ENCODE assay signal across 15 cellular contexts in genomic region chr1:161739865-161740566, GRCh38. TPM values are rescaled to one million over a fixed set of nuclear protein-coding genes. Genes with fewer than 3 reads are reported as not detected.
A peak's percentile ranks its signal among the peaks of the same experiment; 100 is the strongest.
DNase-seq lines count a peak whose midpoint lies in the region; ATAC-seq, FAIRE-seq and TF ChIP-seq lines count a peak whose summit lies in the region.
"Had no signal": no experiment of that assay in that cellular context is flagged by ENCODE, and none has a peak within 500 bp of the region (broad histone marks: within the 10 kb centered on the region; RNA-seq: fewer than 3 reads in every experiment).

No MANE protein-coding gene starts in this region.

- H4K20me1 ChIP-seq in DOHH2 (ENCODE audit: control insufficient read depth, insufficient read depth, low read depth, low read length): no peaks in the 10 kb centered on the region
- H4K20me1 ChIP-seq in GM12878 (ENCODE audit: control insufficient read depth, insufficient read depth): no peaks in the 10 kb centered on the region

- H3K4me1 Mint-ChIP-seq in nephron progenitor cell: peaks cover 17% of the 10 kb centered on the region

- no TSS peak for BruUV-seq in GM12878 (replicated peaks; lab: Mats Ljungman, UMichigan)

- peaks cover 48% of the 10 kb centered on the region for H3K27me3 Mint-ChIP-seq in nephron progenitor cell (ENCODE audit: low read depth, poor library complexity)

- peak; percentile 32 for ATAC-seq in HG02798 (IDR thresholded peaks at IDR 0.05; ENCODE audit: poor library complexity, unreplicated experiment)
- ATAC-seq in GM12878: peak; percentile 51
- no peak for ATAC-seq in GM18907 (IDR thresholded peaks at IDR 0.05; ENCODE audit: unreplicated experiment)

- no peaks in the 10 kb centered on the region for H3K36me3 ChIP-seq in DOHH2 (ENCODE audit: control insufficient read depth, low read length)
- no peaks in the 10 kb centered on the region for H3K36me3 ChIP-seq in GM12878 (ENCODE audit: control insufficient read depth in 2 of 2, insufficient read depth in 2 of 2, low read length in 1 of 2)
- no peaks in the 10 kb centered on the region for H3K36me3 ChIP-seq in muscle layer of duodenum (ENCODE audit: control insufficient read depth in 1 of 2, insufficient read depth in 2 of 2, low read length in 2 of 2)
- H3K36me3 ChIP-seq: SJCRH30 had no signal

- H3K9me2 ChIP-seq in DOHH2 (replicated peaks; ENCODE audit: control insufficient read depth, low read length): no peaks in the 10 kb centered on the region

- no peaks in the 10 kb centered on the region for H3K79me2 ChIP-seq in DOHH2 (ENCODE audit: control insufficient read depth, low read length)
- H3K79me2 ChIP-seq in GM12878 (ENCODE audit: control insufficient read depth, insufficient read depth, low read length): no peaks in the 10 kb centered on the region
- H3K79me2 ChIP-seq: parathyroid adenoma had no signal

- H3K9ac ChIP-seq in GM12878 (ENCODE audit: control insufficient read depth, insufficient read depth, low read length): peak overlapping the region; percentile 17; the same call in 1 of the 2 replicates
- H3K9ac ChIP-seq: parathyroid adenoma had no signal

- H3K9me3 Mint-ChIP-seq in nephron progenitor cell: no peaks in the 10 kb centered on the region

- no peaks in the 10 kb centered on the region for H3K36me3 Mint-ChIP-seq in nephron progenitor cell (ENCODE audit: low read depth)

- H3K4me2 ChIP-seq in DOHH2 (ENCODE audit: low read length): peak overlapping the region; percentile 69
- peak overlapping the region; percentile 36 for H3K4me2 ChIP-seq in GM12878 (ENCODE audit: control insufficient read depth, insufficient read depth)

- peaks cover 57% of the 10 kb centered on the region for H3K4me1 ChIP-seq in DOHH2 (ENCODE audit: control insufficient read depth, low read length)
- peaks cover 71% of the 10 kb centered on the region for H3K4me1 ChIP-seq in GM12878 (ENCODE audit: control insufficient read depth, insufficient read depth, low read length)
- no peaks in the 10 kb centered on the region for H3K4me1 ChIP-seq in muscle layer of duodenum (ENCODE audit: control insufficient read depth in 1 of 2, insufficient read depth in 2 of 2, low read length in 2 of 2)
- H3K4me1 ChIP-seq: parathyroid adenoma, SJCRH30 had no signal

- TF ChIP-seq RAD21 in GM12878 (IDR thresholded peaks at IDR 0.05; ENCODE audit: insufficient read depth, low read depth, low read length): no peak

- POLR2A ChIA-PET in GM12878 (lab: Charles Lee): interaction anchor here (0.6 to 5.0 kb wide), 5 partner anchors 9 to 128 kb away, joined by 3 to 34 read pairs (median 3); partner anchors contain the start of genes DUSP12 and FCRLA

- peak; percentile 92 for FAIRE-seq in GM12878 (lab: Jason Lieb, UNC)
- FAIRE-seq: H54 had no signal

- peak overlapping the region; percentile 54; the same call in 1 of the 2 replicates for H2AFZ ChIP-seq in GM12878 (ENCODE audit: control insufficient read depth, low read depth, low read length)
- H2AFZ ChIP-seq: parathyroid adenoma had no signal

- no peaks in the 10 kb centered on the region for H3K9me3 ChIP-seq in DOHH2 (ENCODE audit: control insufficient read depth, insufficient read depth, low read length)
- no peaks in the 10 kb centered on the region for H3K9me3 ChIP-seq in GM12878 (replicated peaks; ENCODE audit: control insufficient read depth, insufficient read depth, low read length)
- no peaks in the 10 kb centered on the region for H3K9me3 ChIP-seq in muscle layer of duodenum (ENCODE audit: control insufficient read depth in 1 of 2, low read length in 2 of 2)
- H3K9me3 ChIP-seq: SJCRH30 had no signal

- WGBS in GM12878 (ENCODE audit: insufficient coverage, insufficient replicate concordance, low lambda C conversion rate, missing lambda C conversion rate): 6% methylated on average over 8 of the region's 8 CpGs

- H3K4me3 ChIP-seq in DOHH2 (ENCODE audit: low read length): peak overlapping the region; percentile 57
- H3K4me3 ChIP-seq in GM12878: peak overlapping the region; percentile 31; the same call in 1 of the 2 replicates
- H3K4me3 ChIP-seq in muscle layer of duodenum (ENCODE audit: low read depth in 1 of 2, low read length in 2 of 2): no peak overlapping the region
- H3K4me3 ChIP-seq: SJCRH30 had no signal

- SMC1A ChIA-PET in GM12878 (lab: Charles Lee; ENCODE audit: uncharacterized antibody, unreplicated experiment): interaction anchor here (0.7 to 9.7 kb wide), 18 partner anchors 8 to 742 kb away, joined by 3 to 97 read pairs (median 7); partner anchors contain the start of genes DUSP12 and FCRLA

- intact Hi-C loops in GM12878 (cut with micrococcal nuclease; ENCODE audit: unreplicated experiment): loop anchor here (1.0 to 10.0 kb wide), 5 partner anchors 33 to 345 kb away; partner anchors contain the start of genes FCGR3A and FCRLA

- H3K27me3 ChIP-seq in DOHH2 (ENCODE audit: control insufficient read depth, low read length): no peaks in the 10 kb centered on the region
- H3K27me3 ChIP-seq in GM12878 (replicated peaks in 1 of 2; ENCODE audit: control insufficient read depth in 2 of 2, insufficient read depth in 2 of 2, low read length in 1 of 2): no peaks in the 10 kb centered on the region
- no peaks in the 10 kb centered on the region for H3K27me3 ChIP-seq in muscle layer of duodenum (ENCODE audit: low read depth, low read length)
- H3K27me3 ChIP-seq: SJCRH30 had no signal

- TF ChIP-seq CTCF in DOHH2 (IDR thresholded peaks at IDR 0.05; ENCODE audit: low read depth, low read length, poor library complexity, severe bottlenecking) (no peak), GM12878 (IDR thresholded peaks at IDR 0.05 in 2 of 3, conservative IDR thresholded peaks at IDR 0.05 in 1 of 3; ENCODE audit: control insufficient read depth in 2 of 3, extremely low read depth in 1 of 3, insufficient read depth in 1 of 3, low read depth in 3 of 3, low read length in 3 of 3) (no peak), nephron progenitor cell (IDR thresholded peaks at IDR 0.05) (no peak)

- H3K4me3 Mint-ChIP-seq in nephron progenitor cell: no peak overlapping the region

- H3K27ac Mint-ChIP-seq in nephron progenitor cell: no peak overlapping the region

- in situ Hi-C loops in GM12878 (cut with MboI): loop anchor here (5.0 to 10.0 kb wide), 3 partner anchors 93 to 545 kb away; partner anchors contain the start of gene ADAMTS4

- peaks cover 24% of the 10 kb centered on the region for H3F3A ChIP-seq in DOHH2 (ENCODE audit: control insufficient read depth, insufficient read depth)

- no peak for DNase-seq in GM12878 (ENCODE audit: low read depth, low spot score)
- no peak for DNase-seq in activated CD4-positive, CD25-positive, alpha-beta regulatory T cell (lab: John Stamatoyannopoulos, UW)
- DNase-seq in nephron progenitor cell: no peak
- DNase-seq in NCI-H82 (lab: John Stamatoyannopoulos, UW): no peak
- DNase-seq: activated CD4-positive, alpha-beta T cell treated with anti-CD3 and anti-CD28 coated beads, Interleukin-2, amount 50 U/mL, for 1 hour; amniotic stem cell; NCI-H2107; SJCRH30 had no signal

- H3K27ac ChIP-seq in DOHH2 (ENCODE audit: low read depth, low read length): peak overlapping the region; percentile 54
- H3K27ac ChIP-seq in GM12878 (ENCODE audit: control insufficient read depth, insufficient read depth): peak overlapping the region; percentile 83
- H3K27ac ChIP-seq in muscle layer of duodenum (ENCODE audit: low read length): peak overlapping the region; percentile 57
- H3K27ac ChIP-seq: C4-2B, parathyroid adenoma, SJCRH30 had no signal

- peak in 1 of 2 experiments; percentile 38; a peak in 1 of 4 replicates for TF ChIP-seq EP300 in GM12878 (IDR thresholded peaks at IDR 0.05; ENCODE audit: borderline replicate concordance in 1 of 2, control insufficient read depth in 1 of 2, low read depth in 2 of 2, low read length in 2 of 2)

- RAD21 ChIA-PET in GM12878 (lab: Charles Lee; ENCODE audit: unreplicated experiment): interaction anchor here (0.6 to 6.4 kb wide), 16 partner anchors 9 to 574 kb away, joined by 3 to 85 read pairs (median 18); partner anchors contain the start of genes DUSP12, FCRLA, PPOX and TOMM40L

- CTCF ChIA-PET in GM12878 (lab: Yijun Ruan, JAX): interaction anchor here (0.8 to 16.4 kb wide), 27 partner anchors 9 to 548 kb away, joined by 3 to 262 read pairs (median 5); partner anchors contain the start of genes DUSP12, FCGR2A, FCRLA and TOMM40L

- TF ChIP-seq POLR2A in GM12878 (IDR thresholded peaks at IDR 0.05; ENCODE audit: low read depth, low read length): no peak

RNA-seq across cellular contexts. Expression of gene DUSP12, which starts 9.6 kb away (rescaled TPM):
- total RNA-seq in GM12878 (2013; cell fraction: nucleolus; rRNA removed): 51.7 and 53.8 TPM in 2 replicates
- total RNA-seq in GM12878 (2014; rRNA removed): 41.1 and 42.5 TPM in 2 replicates
- 23.7 and 24.1 TPM in 2 replicates for total RNA-seq in GM12878 (2014; rRNA removed; fragmentation: Illumina TruSeq; extraction: Trizol)
- total RNA-seq in GM12878 (2021): 25.2 and 29.8 TPM in 2 replicates
- 20.3 TPM for polyA plus RNA-seq in GM12878 (2011; ENCODE audit: low read depth)
- 50.8 and 62.5 TPM in 2 replicates for polyA plus RNA-seq in GM12878 (2011; rRNA removed)
- polyA plus RNA-seq in GM12878 (2011; cell fraction: cytosol; rRNA removed): 32.4 and 42.5 TPM in 2 replicates
- 45.5 and 54.7 TPM in 2 replicates for polyA plus RNA-seq in GM12878 (2011; cell fraction: nucleus; rRNA removed)
- 22.4 and 25.5 TPM in 2 replicates for polyA plus RNA-seq in GM12878 (2012)
- 24.8 and 25.7 TPM in 2 replicates for polyA plus RNA-seq in GM12878 (2014; fragmentation: Illumina TruSeq; extraction: Trizol)
- polyA plus RNA-seq in GM12878 (2014; fragmentation: Nextera tagmentation; extraction: Ambion mirVana): 10 to 100 TPM in 1 of 2 experiments, 1 to 10 TPM in 1; 7.0 to 13.3 TPM
- 46.5 and 51.5 TPM in 2 replicates for polyA plus RNA-seq in GM12878 (2014; rRNA removed)
- 10 to 100 TPM; 42.5 TPM for polyA plus RNA-seq in GM12878 (2016; fragmentation: Nextera tagmentation; extraction: Ambion mirVana)
- polyA minus RNA-seq in GM12878 (2011; rRNA and poly(A)+ RNA removed): 16.2 and 20.9 TPM in 2 replicates
- 14.8 and 16.3 TPM in 2 replicates for polyA minus RNA-seq in GM12878 (2011; cell fraction: cytosol; rRNA and poly(A)+ RNA removed)
- polyA minus RNA-seq in GM12878 (2011; cell fraction: nucleus; rRNA and poly(A)+ RNA removed): 21.8 and 38.5 TPM in 2 replicates

RNA-seq across cellular contexts. Expression of gene FCRLB, which starts 18.7 kb away (rescaled TPM):
- 4.0 and 4.2 TPM in 2 replicates for total RNA-seq in GM12878 (2013; cell fraction: nucleolus; rRNA removed)
- total RNA-seq in GM12878 (2014; rRNA removed) (11.3 and 11.5 TPM in 2 replicates), GM12878 (2014; rRNA removed; fragmentation: Illumina TruSeq; extraction: Trizol) (3.1 and 3.4 TPM in 2 replicates), GM12878 (2021) (7.9 and 8.3 TPM in 2 replicates)
- polyA plus RNA-seq in GM12878 (2011; ENCODE audit: low read depth): 0.73 TPM
- polyA plus RNA-seq in GM12878 (2011; rRNA removed) (1.2 and 1.5 TPM in 2 replicates), GM12878 (2014; fragmentation: Illumina TruSeq; extraction: Trizol) (1.2 and 1.9 TPM in 2 replicates), GM12878 (2014; fragmentation: Nextera tagmentation; extraction: Ambion mirVana) (1 to 10 TPM in 1 of 2 experiments, under 1 TPM in 1; 0.55 to 1.2 TPM), GM12878 (2014; rRNA removed) (8.8 and 9.4 TPM in 2 replicates), GM12878 (2016; fragmentation: Nextera tagmentation; extraction: Ambion mirVana) (10 to 100 TPM; 10.9 to 11.7 TPM)
- polyA plus RNA-seq in GM12878 (2011; cell fraction: cytosol; rRNA removed): 1.3 and 1.7 TPM in 2 replicates
- polyA plus RNA-seq in GM12878 (2011; cell fraction: nucleus; rRNA removed): 3.6 and 4.2 TPM in 2 replicates
- polyA plus RNA-seq in GM12878 (2012): 2.5 and 3.2 TPM in 2 replicates
- polyA minus RNA-seq in GM12878 (2011; rRNA and poly(A)+ RNA removed): 0.93 and 1.1 TPM in 2 replicates
- polyA minus RNA-seq in GM12878 (2011; cell fraction: cytosol; rRNA and poly(A)+ RNA removed): 0.53 and 0.62 TPM in 2 replicates
- 2.3 and 2.4 TPM in 2 replicates for polyA minus RNA-seq in GM12878 (2011; cell fraction: nucleus; rRNA and poly(A)+ RNA removed)

RNA-seq across cellular contexts. Expression of gene ATF6, which starts 26.1 kb away (rescaled TPM):
- total RNA-seq in GM12878 (2013; cell fraction: nucleolus; rRNA removed): 65.7 and 71.1 TPM in 2 replicates
- total RNA-seq in GM12878 (2014; rRNA removed) (15.2 and 18.0 TPM in 2 replicates), GM12878 (2014; rRNA removed; fragmentation: Illumina TruSeq; extraction: Trizol) (23.0 and 23.3 TPM in 2 replicates), GM12878 (2021) (17.0 and 17.5 TPM in 2 replicates)
- 7.1 TPM for polyA plus RNA-seq in GM12878 (2011; ENCODE audit: low read depth)
- polyA plus RNA-seq in GM12878 (2011; rRNA removed) (24.3 and 30.4 TPM in 2 replicates), GM12878 (2014; fragmentation: Illumina TruSeq; extraction: Trizol) (19.2 and 23.8 TPM in 2 replicates), GM12878 (2014; fragmentation: Nextera tagmentation; extraction: Ambion mirVana) (1 to 10 TPM; 7.8 to 8.9 TPM), GM12878 (2014; rRNA removed) (10.3 and 11.7 TPM in 2 replicates), GM12878 (2016; fragmentation: Nextera tagmentation; extraction: Ambion mirVana) (10 to 100 TPM; 12.9 to 14.2 TPM)
- polyA plus RNA-seq in GM12878 (2011; cell fraction: cytosol; rRNA removed): 12.7 and 14.3 TPM in 2 replicates
- 9.5 and 10.7 TPM in 2 replicates for polyA plus RNA-seq in GM12878 (2011; cell fraction: nucleus; rRNA removed)
- 9.9 and 11.2 TPM in 2 replicates for polyA plus RNA-seq in GM12878 (2012)
- polyA minus RNA-seq in GM12878 (2011; rRNA and poly(A)+ RNA removed): 29.3 and 33.2 TPM in 2 replicates
- 7.4 and 8.7 TPM in 2 replicates for polyA minus RNA-seq in GM12878 (2011; cell fraction: cytosol; rRNA and poly(A)+ RNA removed)
- polyA minus RNA-seq in GM12878 (2011; cell fraction: nucleus; rRNA and poly(A)+ RNA removed): 21.9 and 29.9 TPM in 2 replicates

RNA-seq across cellular contexts. Expression of gene FCRLA, which starts 33.0 kb away (rescaled TPM):
- total RNA-seq in GM12878 (2013; cell fraction: nucleolus; rRNA removed): 48.7 and 51.4 TPM in 2 replicates
- total RNA-seq in GM12878 (2014; rRNA removed) (419 and 443 TPM in 2 replicates), GM12878 (2014; rRNA removed; fragmentation: Illumina TruSeq; extraction: Trizol) (269 and 273 TPM in 2 replicates), GM12878 (2021) (286 and 294 TPM in 2 replicates)
- polyA plus RNA-seq in GM12878 (2011; ENCODE audit: low read depth): 286 TPM
- polyA plus RNA-seq in GM12878 (2011; rRNA removed) (122 and 130 TPM in 2 replicates), GM12878 (2014; fragmentation: Illumina TruSeq; extraction: Trizol) (378 and 399 TPM in 2 replicates), GM12878 (2014; fragmentation: Nextera tagmentation; extraction: Ambion mirVana) (100 to 1,000 TPM; 418 to 714 TPM), GM12878 (2014; rRNA removed) (355 and 359 TPM in 2 replicates), GM12878 (2016; fragmentation: Nextera tagmentation; extraction: Ambion mirVana) (100 to 1,000 TPM; 339 to 389 TPM)
- polyA plus RNA-seq in GM12878 (2011; cell fraction: cytosol; rRNA removed): 126 and 193 TPM in 2 replicates
- 55.0 and 60.1 TPM in 2 replicates for polyA plus RNA-seq in GM12878 (2011; cell fraction: nucleus; rRNA removed)
- polyA plus RNA-seq in GM12878 (2012): 191 and 218 TPM in 2 replicates
- 84.4 and 140 TPM in 2 replicates for polyA minus RNA-seq in GM12878 (2011; rRNA and poly(A)+ RNA removed)
- 24.5 and 36.5 TPM in 2 replicates for polyA minus RNA-seq in GM12878 (2011; cell fraction: cytosol; rRNA and poly(A)+ RNA removed)
- 11.8 and 17.8 TPM in 2 replicates for polyA minus RNA-seq in GM12878 (2011; cell fraction: nucleus; rRNA and poly(A)+ RNA removed)

Comparison
In these comparisons a context has a peak if more than half of its experiments do, and no peak if none do; other contexts are left out.
1. H3K4me3 ChIP-seq: peak in DOHH2 (single experiment) and GM12878 (single experiment); none in muscle layer of duodenum (0 of 2).
2. Peak in every context shown above with its lines, with median percentiles within 50 percentile points of each other: H3K27ac ChIP-seq.